Comparison of ENCODE assay signal across 8 cellular contexts in genomic region chr10:43409385-43410109, GRCh38. TPM values are rescaled to one million over a fixed set of nuclear protein-coding genes. Genes with fewer than 3 reads are reported as not detected.
DNase-seq lines count a peak whose midpoint lies in the region; ATAC-seq, FAIRE-seq and TF ChIP-seq lines count a peak whose summit lies in the region.

No MANE protein-coding gene starts in this region.

- H3K4me2 ChIP-seq in hepatocyte, result peak overlapping the region; percentile 93

- 49% methylated on average over 42 of the region's 46 CpGs for whole genome bisulfite sequencing in hepatocyte (ENCODE audit: low lambda C conversion rate, missing lambda C conversion rate)

- peaks cover 0 to 19% (median 11%) of the 10 kb centered on the region in 4 donors for H3K4me1 ChIP-seq in Peyer's patch
- peaks cover 13% of the 10 kb centered on the region for H3K4me1 ChIP-seq in hepatocyte (ENCODE audit: insufficient read depth)

- H3K79me2 ChIP-seq in hepatocyte, result peaks cover 33% of the 10 kb centered on the region

- TF ChIP-seq CTCF in Peyer's patch (IDR thresholded peaks at IDR 0.05), result no peak
- TF ChIP-seq CTCF in hepatocyte (IDR thresholded peaks at IDR 0.05; ENCODE audit: poor library complexity), result no peak

- no peaks in the 10 kb centered on the region for H3K27me3 Mint-ChIP-seq in activated naive CD4-positive, alpha-beta T cell treated with anti-CD3 and anti-CD28 coated beads for 36 hours (ENCODE audit: low read depth)

- H3K36me3 ChIP-seq in Peyer's patch (no peaks in the 10 kb centered on the region), hepatocyte (replicated peaks; ENCODE audit: insufficient read depth, low read depth) (no peaks in the 10 kb centered on the region)

- H3K27ac ChIP-seq in Peyer's patch, result peak overlapping the region; percentile 99 to 100 (median 99)
- peak overlapping the region; percentile 97 for H3K27ac ChIP-seq in hepatocyte
- H3K27ac ChIP-seq in skin epidermis, result peak overlapping the region; percentile 56 to 100 (median 99)

- H3K27ac Mint-ChIP-seq in activated naive CD4-positive, alpha-beta T cell treated with anti-CD3 and anti-CD28 coated beads for 36 hours, result peak overlapping the region; percentile 96

- no peak for DNase-seq in GM18507 (ENCODE audit: extremely low spot score, insufficient read length, low read depth)
- peak; percentile 54 to 80 (median 73) for DNase-seq in Peyer's patch
- DNase-seq in activated naive CD4-positive, alpha-beta T cell treated with anti-CD3 and anti-CD28 coated beads for 36 hours, result peak; percentile 82
- no peak for DNase-seq in hepatocyte (ENCODE audit: low spot score)
- no peak for DNase-seq in A172 (ENCODE audit: low spot score)
- DNase-seq in cerebellar nuclear complex (lab: John Stamatoyannopoulos, UW), result no peak

- no peak for TF ChIP-seq POLR2A in Peyer's patch (IDR thresholded peaks at IDR 0.05)

- CTCF ChIA-PET in activated naive CD4-positive, alpha-beta T cell treated with anti-CD3 and anti-CD28 coated beads for 36 hours (lab: Charles Lee), result interaction anchor here (1.4 kb wide), 1 partner anchor 9 kb away, joined by 3 read pairs; no protein-coding TSS in a partner anchor

- H3K36me3 Mint-ChIP-seq in activated naive CD4-positive, alpha-beta T cell treated with anti-CD3 and anti-CD28 coated beads for 36 hours (ENCODE audit: low read depth), result peaks cover 36% of the 10 kb centered on the region

- peaks cover 16% of the 10 kb centered on the region for H3K4me1 Mint-ChIP-seq in activated naive CD4-positive, alpha-beta T cell treated with anti-CD3 and anti-CD28 coated beads for 36 hours (ENCODE audit: low read depth)

- no peaks in the 10 kb centered on the region for H3K9me3 ChIP-seq in Peyer's patch
- no peaks in the 10 kb centered on the region for H3K9me3 ChIP-seq in hepatocyte (ENCODE audit: low read depth)

- intact Hi-C loops in activated naive CD4-positive, alpha-beta T cell treated with anti-CD3 and anti-CD28 coated beads for 36 hours (cut with micrococcal nuclease), result loop anchor here (1.0 to 10.0 kb wide), 5 partner anchors 11 to 772 kb away; partner anchors contain the start of gene ZNF33B

- no peak for ATAC-seq in HG03108 (IDR thresholded peaks at IDR 0.05; ENCODE audit: unreplicated experiment)

- H3K9me2 ChIP-seq in hepatocyte (replicated peaks; ENCODE audit: insufficient read depth), result no peaks in the 10 kb centered on the region

- peaks cover 29% of the 10 kb centered on the region for H4K20me1 ChIP-seq in hepatocyte (ENCODE audit: insufficient read depth, poor library complexity, severe bottlenecking)

- peak overlapping the region; percentile 88 for H3K4me3 Mint-ChIP-seq in activated naive CD4-positive, alpha-beta T cell treated with anti-CD3 and anti-CD28 coated beads for 36 hours

- no peaks in the 10 kb centered on the region for H3K27me3 ChIP-seq in Peyer's patch
- no peaks in the 10 kb centered on the region for H3K27me3 ChIP-seq in hepatocyte

- FAIRE-seq in GM18507 (lab: Jason Lieb, UNC), result peak; percentile 71

- H3K9me3 Mint-ChIP-seq in activated naive CD4-positive, alpha-beta T cell treated with anti-CD3 and anti-CD28 coated beads for 36 hours, result no peaks in the 10 kb centered on the region

- peak overlapping the region; percentile 89 for H2AFZ ChIP-seq in hepatocyte

- H3K4me3 ChIP-seq in Peyer's patch (peak overlapping the region; percentile 67 to 80 (median 77)), hepatocyte (peak overlapping the region; percentile 59), skin epidermis (peak overlapping the region; percentile 62 to 93 (median 89))

RNA-seq across cellular contexts. Expression of gene HNRNPF, which starts 0.6 kb away (rescaled TPM):
- total RNA-seq in Peyer's patch (100 to 1,000 TPM; 145 to 177 (median 160) TPM), hepatocyte (186 and 217 TPM in 2 replicates)
- 100 to 1,000 TPM; 379 to 383 TPM for total RNA-seq in activated naive CD4-positive, alpha-beta T cell treated with anti-CD3 and anti-CD28 coated beads for 36 hours
- 117 and 134 TPM in 2 replicates for polyA plus RNA-seq in hepatocyte
- total RNA-seq in A172 (2014; rRNA removed; shearing (Covaris generic)), result 328 and 348 TPM in 2 replicates

RNA-seq across cellular contexts. Expression of gene ZNF487, which starts 27.4 kb away (rescaled TPM):
- total RNA-seq in Peyer's patch, result 10 to 100 TPM; 21.5 to 51.7 (median 26.9) TPM
- 1 to 10 TPM; 2.3 to 2.7 TPM for total RNA-seq in activated naive CD4-positive, alpha-beta T cell treated with anti-CD3 and anti-CD28 coated beads for 36 hours
- 8.1 and 9.3 TPM in 2 replicates for total RNA-seq in hepatocyte
- 5.6 and 8.9 TPM in 2 replicates for polyA plus RNA-seq in hepatocyte
- 6.6 TPM in 2 replicates for total RNA-seq in A172 (2014; rRNA removed; shearing (Covaris generic))

RNA-seq across cellular contexts. Expression of gene FXYD4, which starts 38.1 kb away (rescaled TPM):
- total RNA-seq in Peyer's patch (not detected), hepatocyte (0.80 TPM in 1 of 2 replicates, not detected in the other)
- total RNA-seq in activated naive CD4-positive, alpha-beta T cell treated with anti-CD3 and anti-CD28 coated beads for 36 hours, result not detected
- 0.19 and 4.8 TPM in 2 replicates for polyA plus RNA-seq in hepatocyte
- not detected in 2 replicates for total RNA-seq in A172 (2014; rRNA removed; shearing (Covaris generic))

Comparison
In these comparisons a context has a peak if more than half of its experiments do, and no peak if none do; other contexts are left out.
1. DNase-seq: peak in Peyer's patch (3 of 3) and activated naive CD4-positive, alpha-beta T cell treated with anti-CD3 and anti-CD28 coated beads for 36 hours (single experiment); none in GM18507 (single experiment), hepatocyte (single experiment), A172 (single experiment) and cerebellar nuclear complex (0 of 2).
2. Peak in every context shown above with its lines, with median percentiles within 50 percentile points of each other: H3K27ac ChIP-seq and H3K4me3 ChIP-seq.